ENCODE assay signal across 7 cellular contexts in the genomic region with DNA sequence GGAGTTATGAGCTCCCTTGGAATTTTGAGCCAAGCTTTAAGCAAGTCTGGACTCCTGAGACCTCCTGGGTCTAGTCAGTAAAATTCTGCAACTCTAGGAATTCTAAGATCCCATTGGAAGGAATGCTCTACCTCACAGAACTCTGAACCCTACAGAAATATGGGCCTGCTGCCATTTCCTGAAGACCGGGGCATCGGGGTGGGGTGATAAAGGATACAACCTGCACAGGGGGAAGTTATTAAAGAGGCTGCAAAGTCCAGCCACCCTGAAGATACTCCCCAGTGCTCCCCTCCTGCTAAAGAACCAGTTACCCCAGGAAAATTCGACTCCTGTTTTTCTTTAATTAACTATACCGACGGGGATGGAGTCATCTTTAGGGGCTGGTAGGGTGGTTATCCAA. TPM values are rescaled to one million over a fixed set of nuclear protein-coding genes. Genes with fewer than 3 reads are reported as not detected.
DNase-seq lines count a peak whose midpoint lies in the region; TF ChIP-seq lines count a peak whose summit lies in the region.
"Had no signal": no experiment of that assay in that cellular context is flagged by ENCODE, and none has a peak within 500 bp of the region (broad histone marks: within the 10 kb centered on the region; RNA-seq: fewer than 3 reads in every experiment).

No MANE protein-coding gene starts in this region.

- H3K27me3 Mint-ChIP-seq in Calu3 (ENCODE audit: unreplicated experiment) (no peaks in the 10 kb centered on the region), neural crest cell (ENCODE audit: low read depth) (peaks cover 4% of the 10 kb centered on the region)

- no peak for TF ChIP-seq POLR2A in lower leg skin (IDR thresholded peaks at IDR 0.05)

- peak overlapping the region; percentile 77 for H3K4me3 Mint-ChIP-seq in Calu3 (ENCODE audit: low read depth, unreplicated experiment)
- H3K4me3 Mint-ChIP-seq in neural crest cell, result peak overlapping the region; percentile 96

- H3K4me3 ChIP-seq in cardiac fibroblast (replicated peaks in 1 of 2; ENCODE audit: low read depth in 2 of 2, low read length in 2 of 2) (peak overlapping the region; percentile 41 to 48), lower leg skin (ENCODE audit: low read depth, poor library complexity, severe bottlenecking) (no peak overlapping the region)

- no peak for DNase-seq in Calu3
- DNase-seq in cardiac fibroblast (ENCODE audit: low read depth in 2 of 2), result no peak
- no peak for DNase-seq in neural crest cell (ENCODE audit: low read depth, low spot score)
- DNase-seq in lower leg skin (ENCODE audit: low spot score in 2 of 2), result no peak
- no peak for DNase-seq in NCI-H510A (lab: John Stamatoyannopoulos, UW)
- no peak for DNase-seq in middle frontal gyrus (ENCODE audit: extremely low spot score, low spot score)
- DNase-seq: activated naive CD4-positive, alpha-beta T cell had no signal

- H3K36me3 Mint-ChIP-seq in Calu3 (ENCODE audit: insufficient read depth, unreplicated experiment) (peaks cover 72% of the 10 kb centered on the region), neural crest cell (ENCODE audit: low read depth) (no peaks in the 10 kb centered on the region)

- 60% methylated on average over 5 of the region's 5 CpGs for WGBS in lower leg skin, 2 donors

- H3K9me3 Mint-ChIP-seq in Calu3 (ENCODE audit: low read depth, unreplicated experiment), result no peaks in the 10 kb centered on the region
- H3K9me3 Mint-ChIP-seq in neural crest cell, result no peaks in the 10 kb centered on the region

- BruUV-seq in Calu3 (replicated peaks; lab: Mats Ljungman, UMichigan), result no TSS peak

- TF ChIP-seq CTCF in Calu3 (IDR thresholded peaks at IDR 0.05; ENCODE audit: unreplicated experiment), result no peak
- TF ChIP-seq CTCF in cardiac fibroblast (IDR thresholded peaks at IDR 0.05; ENCODE audit: low read depth, low read length), result no peak
- no peak for TF ChIP-seq CTCF in neural crest cell (conservative IDR thresholded peaks at IDR 0.05)
- no peak for TF ChIP-seq CTCF in lower leg skin (IDR thresholded peaks at IDR 0.05)

- intact Hi-C loops in Calu3 (cut with micrococcal nuclease; ENCODE audit: unreplicated experiment), result loop anchor here (5.0 kb wide), 1 partner anchor 37 kb away; no protein-coding TSS in a partner anchor
- intact Hi-C loops in lower leg skin (cut with DNase I; ENCODE audit: low total_unique reads), result no loop called here

- peak overlapping the region; percentile 96 for H3K27ac Mint-ChIP-seq in Calu3 (ENCODE audit: unreplicated experiment)
- no peak overlapping the region for H3K27ac Mint-ChIP-seq in neural crest cell (ENCODE audit: unreplicated experiment)

- CTCF ChIA-PET in Calu3 (lab: Charles Lee), result interaction anchor here (0.6 to 1.1 kb wide), 2 partner anchors 16 to 90 kb away, joined by 3 read pairs; no protein-coding TSS in a partner anchor

- H3K4me1 Mint-ChIP-seq in Calu3 (ENCODE audit: low read depth, unreplicated experiment) (peaks cover 26% of the 10 kb centered on the region), neural crest cell (peaks cover 39% of the 10 kb centered on the region)

RNA-seq across cellular contexts. Expression of gene PPP1R37, which starts 2.4 kb away (rescaled TPM):
- 45.7 and 59.7 TPM in 2 replicates for total RNA-seq in Calu3 (2022)
- 35.8 and 38.6 TPM in 2 replicates for total RNA-seq in neural crest cell
- total RNA-seq in lower leg skin, result 10 to 100 TPM; 37.4 to 55.2 (median 52.1) TPM

RNA-seq across cellular contexts. Expression of gene GEMIN7, which starts 11.5 kb away (rescaled TPM):
- total RNA-seq in Calu3 (2022) (36.0 and 42.0 TPM in 2 replicates), neural crest cell (36.0 and 36.2 TPM in 2 replicates), lower leg skin (10 to 100 TPM; 11.8 to 24.9 (median 21.5) TPM)

RNA-seq across cellular contexts. Expression of gene ZNF296, which starts 14.3 kb away (rescaled TPM):
- total RNA-seq in Calu3 (2022) (5.3 and 6.3 TPM in 2 replicates), neural crest cell (0.73 and 1.2 TPM in 2 replicates), lower leg skin (1 to 10 TPM; 2.4 to 7.8 (median 4.8) TPM)

RNA-seq across cellular contexts. Expression of gene CLASRP, which starts 51.8 kb away (rescaled TPM):
- total RNA-seq in Calu3 (2022) (115 and 126 TPM in 2 replicates), neural crest cell (119 and 121 TPM in 2 replicates), lower leg skin (100 to 1,000 TPM in 2 of 4 donors, 10 to 100 TPM in 2; 59.9 to 207 (median 128) TPM)
